In genomic region chr5:157708866-157709265, GRCh38 we compare ENCODE assay signal across 24 cellular contexts. TPM values are rescaled to one million over a fixed set of nuclear protein-coding genes. Genes with fewer than 3 reads are reported as not detected.
DNase-seq lines count a peak whose midpoint lies in the region; ATAC-seq, FAIRE-seq and TF ChIP-seq lines count a peak whose summit lies in the region.
"Had no signal": no experiment of that assay in that cellular context is flagged by ENCODE, and none has a peak within 500 bp of the region (broad histone marks: within the 10 kb centered on the region; RNA-seq: fewer than 3 reads in every experiment).

No MANE protein-coding gene starts in this region.

- peaks cover 2% of the 10 kb centered on the region for H3K27me3 Mint-ChIP-seq in astrocyte (ENCODE audit: low read depth, unreplicated experiment)
- H3K27me3 Mint-ChIP-seq: B cell, IgD-negative memory B cell had no signal

- H4K20me1 ChIP-seq in astrocyte (ENCODE audit: insufficient read depth, low read length) = no peaks in the 10 kb centered on the region

- ATAC-seq in GM18858 (IDR thresholded peaks at IDR 0.05; ENCODE audit: unreplicated experiment) = no peak
- no peak for ATAC-seq in HG02885 (IDR thresholded peaks at IDR 0.05; ENCODE audit: poor library complexity, unreplicated experiment)
- ATAC-seq in stimulated activated effector memory CD8-positive, alpha-beta T cell treated with anti-CD3 and anti-CD28 coated beads, Interleukin-12 subunit alpha, Interleukin-12 subunit beta, amount 100 ng/mL, for 72 hours = no peak
- ATAC-seq in upper lobe of left lung (ENCODE audit: low FRiP score in 2 of 2) = no peak
- ATAC-seq: GM12878 had no signal

- H3K36me3 ChIP-seq in astrocyte (ENCODE audit: insufficient read depth, low read length) (no peaks in the 10 kb centered on the region), upper lobe of left lung (no peaks in the 10 kb centered on the region)

- H3K27ac ChIP-seq in astrocyte (ENCODE audit: low read depth, low read length) (no peak overlapping the region), upper lobe of left lung (no peak overlapping the region)
- H3K27ac ChIP-seq: GM23248 had no signal

- H2AFZ ChIP-seq in astrocyte (ENCODE audit: low read depth, low read length) = no peak overlapping the region
- H2AFZ ChIP-seq: GM23248 had no signal

- TF ChIP-seq EP300 in upper lobe of left lung (IDR thresholded peaks at IDR 0.05) = no peak

- H3K27ac Mint-ChIP-seq in astrocyte (ENCODE audit: unreplicated experiment) = no peak overlapping the region
- no peak overlapping the region for H3K27ac Mint-ChIP-seq in stimulated activated effector memory CD8-positive, alpha-beta T cell treated with anti-CD3 and anti-CD28 coated beads, Interleukin-12 subunit alpha, Interleukin-12 subunit beta, amount 100 ng/mL, for 72 hours
- H3K27ac Mint-ChIP-seq: B cell; CD4-positive, alpha-beta T cell; IgD-negative memory B cell had no signal

- no peak overlapping the region for H3K4me2 ChIP-seq in astrocyte (ENCODE audit: low read length)

- WGBS in upper lobe of left lung, 2 donors = 54 to 66% methylated on average over 1 of the region's 1 CpG

- no peaks in the 10 kb centered on the region for H3K36me3 Mint-ChIP-seq in astrocyte (ENCODE audit: low read depth, unreplicated experiment)
- H3K36me3 Mint-ChIP-seq in stimulated activated effector memory CD8-positive, alpha-beta T cell treated with anti-CD3 and anti-CD28 coated beads, Interleukin-12 subunit alpha, Interleukin-12 subunit beta, amount 100 ng/mL, for 72 hours = no peaks in the 10 kb centered on the region

- TF ChIP-seq POLR2A in upper lobe of left lung (IDR thresholded peaks at IDR 0.05) = no peak

- no peaks in the 10 kb centered on the region for H3K9me3 Mint-ChIP-seq in astrocyte (ENCODE audit: unreplicated experiment)
- no peaks in the 10 kb centered on the region for H3K9me3 Mint-ChIP-seq in stimulated activated effector memory CD8-positive, alpha-beta T cell treated with anti-CD3 and anti-CD28 coated beads, Interleukin-12 subunit alpha, Interleukin-12 subunit beta, amount 100 ng/mL, for 72 hours
- H3K9me3 Mint-ChIP-seq: CD4-positive, alpha-beta T cell; IgD-negative memory B cell had no signal

- no peaks in the 10 kb centered on the region for H3K9me3 ChIP-seq in astrocyte (ENCODE audit: insufficient read depth, low read depth, low read length)
- no peaks in the 10 kb centered on the region for H3K9me3 ChIP-seq in upper lobe of left lung

- peaks cover 10% of the 10 kb centered on the region for H3K4me1 Mint-ChIP-seq in astrocyte (ENCODE audit: low read depth, unreplicated experiment)
- peaks cover 18% of the 10 kb centered on the region for H3K4me1 Mint-ChIP-seq in stimulated activated effector memory CD8-positive, alpha-beta T cell treated with anti-CD3 and anti-CD28 coated beads, Interleukin-12 subunit alpha, Interleukin-12 subunit beta, amount 100 ng/mL, for 72 hours
- H3K4me1 Mint-ChIP-seq: B cell, IgD-negative memory B cell had no signal

- H3K79me2 ChIP-seq in astrocyte (ENCODE audit: insufficient read depth, low read length) = no peaks in the 10 kb centered on the region

- H3K27me3 ChIP-seq in astrocyte (ENCODE audit: insufficient read depth, low read length) (no peaks in the 10 kb centered on the region), upper lobe of left lung (no peaks in the 10 kb centered on the region)

- H3K4me1 ChIP-seq in astrocyte (ENCODE audit: insufficient read depth, low read length) (peaks cover 14% of the 10 kb centered on the region), upper lobe of left lung (no peaks in the 10 kb centered on the region)

- TF ChIP-seq CTCF in astrocyte (IDR thresholded peaks at IDR 0.05; ENCODE audit: insufficient read depth, low read depth, low read length) (no peak), upper lobe of left lung (IDR thresholded peaks at IDR 0.05) (no peak)

- no peak overlapping the region for H3K9ac ChIP-seq in astrocyte (ENCODE audit: low read length)
- H3K9ac ChIP-seq: GM23248 had no signal

- H3K4me3 Mint-ChIP-seq in astrocyte (ENCODE audit: unreplicated experiment) = no peak overlapping the region
- H3K4me3 Mint-ChIP-seq in stimulated activated effector memory CD8-positive, alpha-beta T cell treated with anti-CD3 and anti-CD28 coated beads, Interleukin-12 subunit alpha, Interleukin-12 subunit beta, amount 100 ng/mL, for 72 hours = no peak overlapping the region
- H3K4me3 Mint-ChIP-seq: B cell; CD4-positive, alpha-beta T cell; IgD-negative memory B cell had no signal

- no peak for FAIRE-seq in astrocyte (lab: Jason Lieb, UNC)
- FAIRE-seq: G401.6, GM12878, RCC 7860 had no signal

- DNase-seq in H4 (ENCODE audit: low spot score) (peak; percentile 6), M059J (ENCODE audit: low read depth) (peak; percentile 79), astrocyte (ENCODE audit: low read depth) (peak; percentile 53), iris pigment epithelial cell (ENCODE audit: low read depth) (peak; percentile 70), upper lobe of left lung (no peak)
- no peak for DNase-seq in stimulated activated effector memory CD8-positive, alpha-beta T cell treated with anti-CD3 and anti-CD28 coated beads, Interleukin-12 subunit alpha, Interleukin-12 subunit beta, amount 100 ng/mL, for 72 hours (ENCODE audit: low spot score in 2 of 2)
- DNase-seq: ACHN; CD4-positive, alpha-beta T cell; GM23248; Kasumi-1; NCI-H1105 treated with DMSO at 0.1 percent for 48 hours; NCI-H1694 treated with DMSO at 0.1 percent for 48 hours; NCI-H2107; NCI-H226; NCI-H526; SHP77 had no signal

- no peak overlapping the region for H3K4me3 ChIP-seq in astrocyte (ENCODE audit: insufficient read depth, low read depth, low read length)
- H3K4me3 ChIP-seq in upper lobe of left lung = no peak overlapping the region
- H3K4me3 ChIP-seq: GM12878, GM23248 had no signal

RNA-seq across cellular contexts. Expression of gene THG1L, which starts 22.4 kb away (rescaled TPM):
- total RNA-seq in H4 (2014; rRNA removed; shearing (Covaris generic)) = 22.6 and 27.1 TPM in 2 replicates
- 6.1 and 14.4 TPM in 2 replicates for total RNA-seq in M059J (2014; rRNA removed; shearing (Covaris generic))
- total RNA-seq in astrocyte (9.4 and 9.7 TPM in 2 replicates), upper lobe of left lung (10 to 100 TPM in 3 of 6 donors, 1 to 10 TPM in 3; 2.1 to 12.6 (median 9.1) TPM)

RNA-seq across cellular contexts. Expression of gene LSM11, which starts 34.6 kb away (rescaled TPM):
- 2.0 and 2.4 TPM in 2 replicates for total RNA-seq in H4 (2014; rRNA removed; shearing (Covaris generic))
- 3.0 and 5.1 TPM in 2 replicates for total RNA-seq in M059J (2014; rRNA removed; shearing (Covaris generic))
- total RNA-seq in astrocyte (4.4 and 4.7 TPM in 2 replicates), upper lobe of left lung (1 to 10 TPM in 5 of 6 donors, under 1 TPM in 1; 0.78 to 4.1 (median 2.0) TPM)

RNA-seq across cellular contexts. Expression of gene C5orf52, which starts 37.5 kb away (rescaled TPM):
- not detected in 2 replicates for total RNA-seq in H4 (2014; rRNA removed; shearing (Covaris generic))
- not detected in 2 replicates for total RNA-seq in M059J (2014; rRNA removed; shearing (Covaris generic))
- not detected in 2 replicates for total RNA-seq in astrocyte
- not detected for total RNA-seq in upper lobe of left lung
- total RNA-seq: B cell; CD4-positive, alpha-beta T cell; GM12878; GM23248; HT-29 had no signal

RNA-seq across cellular contexts. Expression of gene SOX30, which starts 56.6 kb away (rescaled TPM):
- total RNA-seq in H4 (2014; rRNA removed; shearing (Covaris generic)) = not detected in 2 replicates
- total RNA-seq in M059J (2014; rRNA removed; shearing (Covaris generic)) = 0.12 and 0.22 TPM in 2 replicates
- total RNA-seq in astrocyte = 0.14 and 0.19 TPM in 2 replicates
- total RNA-seq in upper lobe of left lung = under 1 TPM in 1 of 6 donors, not detected in 5; 0.17 TPM
- total RNA-seq: CD4-positive, alpha-beta T cell; GM23248 had no signal

Comparison
In these comparisons a context has a peak if more than half of its experiments do, and no peak if none do; other contexts are left out.
1. DNase-seq: peak in H4 (single experiment), M059J (single experiment), astrocyte (single experiment) and iris pigment epithelial cell (single experiment); none in stimulated activated effector memory CD8-positive, alpha-beta T cell treated with anti-CD3 and anti-CD28 coated beads, Interleukin-12 subunit alpha, Interleukin-12 subunit beta, amount 100 ng/mL, for 72 hours (0 of 2) and upper lobe of left lung (0 of 2).